8 cellular contexts compared by ENCODE assay signal in genomic region chr10:68954904-68955303, GRCh38. TPM values are rescaled to one million over a fixed set of nuclear protein-coding genes. Genes with fewer than 3 reads are reported as not detected.
DNase-seq lines count a peak whose midpoint lies in the region; ATAC-seq, FAIRE-seq and TF ChIP-seq lines count a peak whose summit lies in the region.

No MANE protein-coding gene starts in this region.

- H3K4me3 ChIP-seq in MG63, result peak overlapping the region; percentile 93

- no peaks in the 10 kb centered on the region for H3K9me3 ChIP-seq in MG63

- DNase-seq in DMS53 (lab: John Stamatoyannopoulos, UW) (peak; percentile 32), DMS53 treated with DMSO at 0.1 percent for 48 hours (lab: John Stamatoyannopoulos, UW; ENCODE audit: unreplicated experiment) (no peak), MG63 (no peak), neural crest cell (ENCODE audit: low read depth, low spot score) (no peak), GM19239 (ENCODE audit: insufficient read length, low spot score) (no peak), GM10248 (ENCODE audit: extremely low spot score) (no peak)
- DNase-seq in central memory CD8-positive, alpha-beta T cell (ENCODE audit: low spot score in 2 of 2), result no peak

- H3K4me1 Mint-ChIP-seq in central memory CD8-positive, alpha-beta T cell, result peaks cover 31% of the 10 kb centered on the region
- H3K4me1 Mint-ChIP-seq in neural crest cell, result peaks cover 25% of the 10 kb centered on the region

- FAIRE-seq in GM19239 (lab: Jason Lieb, UNC), result no peak

- no peak for ATAC-seq in central memory CD8-positive, alpha-beta T cell (replicated peaks; ENCODE audit: extremely low read depth, poor library complexity, severe bottlenecking)
- no peak for ATAC-seq in HG03460 (IDR thresholded peaks at IDR 0.05; ENCODE audit: unreplicated experiment)

- CTCF ChIA-PET in GM10248 (lab: Yijun Ruan, JAX), result interaction anchor here (0.7 to 2.2 kb wide), 17 partner anchors 8 to 1009 kb away, joined by 3 to 10 read pairs (median 4); no protein-coding TSS in a partner anchor

- no peak for TF ChIP-seq CTCF in neural crest cell (conservative IDR thresholded peaks at IDR 0.05)
- no peak for TF ChIP-seq CTCF in GM10248 (IDR thresholded peaks at IDR 0.05; ENCODE audit: control extremely low read depth, extremely low read depth, low read depth, missing control alignments)

- no peaks in the 10 kb centered on the region for H3K27me3 ChIP-seq in MG63

- H3K4me3 Mint-ChIP-seq in central memory CD8-positive, alpha-beta T cell, result peak overlapping the region; percentile 99
- H3K4me3 Mint-ChIP-seq in neural crest cell, result peak overlapping the region; percentile 77

- no peaks in the 10 kb centered on the region for H3K9me3 Mint-ChIP-seq in central memory CD8-positive, alpha-beta T cell
- no peaks in the 10 kb centered on the region for H3K9me3 Mint-ChIP-seq in neural crest cell

- POLR2A ChIA-PET in GM10248 (lab: Yijun Ruan, JAX), result no interaction called here

- peak overlapping the region; percentile 99 for H3K27ac Mint-ChIP-seq in central memory CD8-positive, alpha-beta T cell (ENCODE audit: low read depth)
- no peak overlapping the region for H3K27ac Mint-ChIP-seq in neural crest cell (ENCODE audit: unreplicated experiment)

- peaks cover 55% of the 10 kb centered on the region for H3K36me3 ChIP-seq in MG63

- no peaks in the 10 kb centered on the region for H3K27me3 Mint-ChIP-seq in central memory CD8-positive, alpha-beta T cell
- no peaks in the 10 kb centered on the region for H3K27me3 Mint-ChIP-seq in neural crest cell (ENCODE audit: low read depth)

- peaks cover 26% of the 10 kb centered on the region for H3K36me3 Mint-ChIP-seq in central memory CD8-positive, alpha-beta T cell (ENCODE audit: insufficient read depth)
- H3K36me3 Mint-ChIP-seq in neural crest cell (ENCODE audit: low read depth), result peaks cover 4% of the 10 kb centered on the region

RNA-seq across cellular contexts. Expression of gene DDX21, which starts 1.1 kb away (rescaled TPM):
- 68.3 and 94.6 TPM in 2 replicates for total RNA-seq in MG63 (2014; rRNA removed; shearing (Covaris generic); ENCODE audit: low replicate concordance)
- total RNA-seq in neural crest cell, result 67.2 and 70.7 TPM in 2 replicates

RNA-seq across cellular contexts. Expression of gene KIFBP, which starts 33.7 kb away (rescaled TPM):
- total RNA-seq in MG63 (2014; rRNA removed; shearing (Covaris generic); ENCODE audit: low replicate concordance), result 40.4 and 43.5 TPM in 2 replicates
- 27.7 and 27.8 TPM in 2 replicates for total RNA-seq in neural crest cell

RNA-seq across cellular contexts. Expression of gene DDX50, which starts 53.8 kb away (rescaled TPM):
- 26.2 and 39.2 TPM in 2 replicates for total RNA-seq in MG63 (2014; rRNA removed; shearing (Covaris generic); ENCODE audit: low replicate concordance)
- total RNA-seq in neural crest cell, result 57.7 and 58.9 TPM in 2 replicates
